ENCODE assay signal across 24 cellular contexts in genomic region chr20:62327726-62328495, GRCh38. TPM values are rescaled to one million over a fixed set of nuclear protein-coding genes. Genes with fewer than 3 reads are reported as not detected.
"Had no signal": no experiment of that assay in that cellular context is flagged by ENCODE, and none has a peak within 500 bp of the region (broad histone marks: within the 10 kb centered on the region; RNA-seq: fewer than 3 reads in every experiment).

No MANE protein-coding gene starts in this region.

- H3K27me3 Mint-ChIP-seq: activated CD4-positive, alpha-beta T cell treated with anti-CD3 and anti-CD28 coated beads, Interleukin-2, amount 10 ng/mL, durations not matched to agents 7 days and 5 days; activated CD8-positive, alpha-beta memory T cell treated with anti-CD3 and anti-CD28 coated beads, Interleukin-2, amount 10 ng/mL, durations not matched to agents 7 days and 5 days; activated CD8-positive, alpha-beta T cell treated with anti-CD3 and anti-CD28 coated beads for 36 hours; activated naive CD4-positive, alpha-beta T cell treated with anti-CD3 and anti-CD28 coated beads, Interleukin-2, amount 50 U/mL, for 24 hours; dendritic cell treated with granulocyte-macrophage colony-stimulating factor and Interleukin-4, amounts not matched to agents 40 ng/mL and 50 ng/mL, for 4 days; naive thymus-derived CD4-positive, alpha-beta T cell; type B pancreatic cell had no signal

- H3K36me3 Mint-ChIP-seq: activated CD8-positive, alpha-beta memory T cell treated with anti-CD3 and anti-CD28 coated beads, Interleukin-2, amount 10 ng/mL, durations not matched to agents 7 days and 5 days; activated naive CD4-positive, alpha-beta T cell treated with anti-CD3 and anti-CD28 coated beads, Interleukin-2, amount 50 U/mL, for 24 hours; naive thymus-derived CD4-positive, alpha-beta T cell; type B pancreatic cell had no signal

- H3K9me3 ChIP-seq: body of pancreas, left ventricle myocardium inferior, thoracic aorta, vagina had no signal

- H3K27ac Mint-ChIP-seq: activated CD4-positive, alpha-beta T cell treated with anti-CD3 and anti-CD28 coated beads, Interleukin-2, amount 10 ng/mL, durations not matched to agents 7 days and 5 days; activated CD8-positive, alpha-beta memory T cell treated with anti-CD3 and anti-CD28 coated beads, Interleukin-2, amount 10 ng/mL, durations not matched to agents 7 days and 5 days; activated CD8-positive, alpha-beta T cell treated with anti-CD3 and anti-CD28 coated beads for 36 hours; activated naive CD4-positive, alpha-beta T cell treated with anti-CD3 and anti-CD28 coated beads, Interleukin-2, amount 50 U/mL, for 24 hours; activated T-helper 1 cell treated with anti-CD3 and anti-CD28 coated beads, Interleukin-12 subunit alpha, Interleukin-12 subunit beta, Interleukin-2, Interleukin-4 antibody, amounts not matched to agents 30 ng/mL and 10 ng/mL and 1 ng/mL, durations not matched to agents 14 hours and 24 hours and 36 hours; dendritic cell treated with granulocyte-macrophage colony-stimulating factor and Interleukin-4, amounts not matched to agents 40 ng/mL and 50 ng/mL, for 4 days; type B pancreatic cell had no signal

- H3K27ac ChIP-seq: body of pancreas, foreskin keratinocyte, left ventricle myocardium inferior, thoracic aorta, vagina, WERI-Rb-1 had no signal

- H3K4me3 Mint-ChIP-seq: activated CD4-positive, alpha-beta T cell treated with anti-CD3 and anti-CD28 coated beads, Interleukin-2, amount 10 ng/mL, durations not matched to agents 7 days and 5 days; activated CD8-positive, alpha-beta memory T cell treated with anti-CD3 and anti-CD28 coated beads, Interleukin-2, amount 10 ng/mL, durations not matched to agents 7 days and 5 days; activated CD8-positive, alpha-beta T cell treated with anti-CD3 and anti-CD28 coated beads for 36 hours; activated naive CD4-positive, alpha-beta T cell treated with anti-CD3 and anti-CD28 coated beads, Interleukin-2, amount 50 U/mL, for 24 hours; activated T-helper 1 cell treated with anti-CD3 and anti-CD28 coated beads, Interleukin-12 subunit alpha, Interleukin-12 subunit beta, Interleukin-2, Interleukin-4 antibody, amounts not matched to agents 30 ng/mL and 10 ng/mL and 1 ng/mL, durations not matched to agents 14 hours and 24 hours and 36 hours; dendritic cell treated with granulocyte-macrophage colony-stimulating factor and Interleukin-4, amounts not matched to agents 40 ng/mL and 50 ng/mL, for 4 days; naive thymus-derived CD4-positive, alpha-beta T cell; neural crest cell; type B pancreatic cell had no signal

- H3K9me3 Mint-ChIP-seq: activated CD4-positive, alpha-beta T cell treated with anti-CD3 and anti-CD28 coated beads, Interleukin-2, amount 10 ng/mL, durations not matched to agents 7 days and 5 days; activated CD8-positive, alpha-beta T cell treated with anti-CD3 and anti-CD28 coated beads for 36 hours; activated naive CD4-positive, alpha-beta T cell treated with anti-CD3 and anti-CD28 coated beads, Interleukin-2, amount 50 U/mL, for 24 hours; activated T-helper 1 cell treated with anti-CD3 and anti-CD28 coated beads, Interleukin-12 subunit alpha, Interleukin-12 subunit beta, Interleukin-2, Interleukin-4 antibody, amounts not matched to agents 30 ng/mL and 10 ng/mL and 1 ng/mL, durations not matched to agents 14 hours and 24 hours and 36 hours; dendritic cell treated with granulocyte-macrophage colony-stimulating factor and Interleukin-4, amounts not matched to agents 40 ng/mL and 50 ng/mL, for 4 days; neural crest cell; type B pancreatic cell had no signal

- ATAC-seq: activated CD8-positive, alpha-beta memory T cell treated with anti-CD3 and anti-CD28 coated beads, Interleukin-2, amount 10 ng/mL, durations not matched to agents 7 days and 5 days; activated CD8-positive, alpha-beta T cell treated with anti-CD3 and anti-CD28 coated beads for 36 hours; body of pancreas; foreskin keratinocyte; naive thymus-derived CD4-positive, alpha-beta T cell had no signal

- H3K4me1 Mint-ChIP-seq: activated CD4-positive, alpha-beta T cell treated with anti-CD3 and anti-CD28 coated beads, Interleukin-2, amount 10 ng/mL, durations not matched to agents 7 days and 5 days; activated CD8-positive, alpha-beta memory T cell treated with anti-CD3 and anti-CD28 coated beads, Interleukin-2, amount 10 ng/mL, durations not matched to agents 7 days and 5 days; activated naive CD4-positive, alpha-beta T cell treated with anti-CD3 and anti-CD28 coated beads, Interleukin-2, amount 50 U/mL, for 24 hours; neural crest cell had no signal

- H3K4me3 ChIP-seq: body of pancreas, left ventricle myocardium inferior, thoracic aorta, vagina had no signal

- H3K27me3 ChIP-seq: body of pancreas, foreskin keratinocyte, vagina had no signal

- DNase-seq: activated CD4-positive, alpha-beta T cell treated with anti-CD3 and anti-CD28 coated beads, Interleukin-2, amount 10 ng/mL, durations not matched to agents 7 days and 5 days; activated CD4-positive, CD25-positive, alpha-beta regulatory T cell treated with anti-CD3 and anti-CD28 coated beads, Interleukin-2, amount 50 U/mL, for 72 hours; activated CD8-positive, alpha-beta memory T cell treated with anti-CD3 and anti-CD28 coated beads, Interleukin-2, amount 10 ng/mL, durations not matched to agents 7 days and 5 days; activated CD8-positive, alpha-beta T cell treated with anti-CD3 and anti-CD28 coated beads for 36 hours; activated gamma-delta T cell; anterior cingulate cortex; body of pancreas; effector CD4-positive, alpha-beta T cell; erythroblast; foreskin keratinocyte; left ventricle myocardium inferior; naive thymus-derived CD4-positive, alpha-beta T cell; posterior cingulate gyrus; stimulated activated CD4-positive, alpha-beta T cell treated with anti-CD3 and anti-CD28 coated beads, Interleukin-2, amount 100 ng/mL, for 48 hours; stimulated activated CD8-positive, alpha-beta memory T cell treated with anti-CD3 and anti-CD28 coated beads, Interleukin-4, amount 100 ng/mL, for 48 hours; stimulated activated naive CD4-positive, alpha-beta T cell; WERI-Rb-1 had no signal

- H3K4me1 ChIP-seq: body of pancreas, foreskin keratinocyte, left ventricle myocardium inferior, vagina had no signal

RNA-seq across cellular contexts. Expression of gene LAMA5, which starts 39.2 kb away (rescaled TPM):
- polyA plus RNA-seq: naive thymus-derived CD4-positive, alpha-beta T cell had no signal
